ENCODE assay signal across 1 cellular context in the genomic region with DNA sequence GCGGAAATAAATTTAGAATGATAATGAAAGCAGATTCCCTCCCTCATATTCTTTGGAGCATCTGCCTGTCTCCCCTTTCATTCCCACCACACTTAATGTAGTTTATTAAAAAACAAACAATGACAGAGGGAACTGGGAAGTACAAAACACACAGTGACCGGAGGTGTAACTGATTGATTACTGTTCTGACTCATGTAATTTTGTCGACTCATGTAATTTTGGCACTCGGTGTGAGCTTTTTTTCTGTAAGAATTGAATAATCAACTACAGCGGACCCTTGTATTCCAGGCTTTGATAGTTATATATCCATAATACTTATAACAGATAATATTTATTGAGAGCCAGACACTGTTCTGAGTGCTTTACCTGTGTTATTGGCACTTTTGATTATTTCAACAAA.
A peak's percentile ranks its signal among the peaks of the same experiment; 100 is the strongest.
TF ChIP-seq lines count a peak whose summit lies in the region.

No MANE protein-coding gene starts in this region.

TF ChIP-seq in HepG2, 621 proteins besides CTCF, POLR2A, EP300 and RAD21:
- TF ChIP-seq, protein P1, sequence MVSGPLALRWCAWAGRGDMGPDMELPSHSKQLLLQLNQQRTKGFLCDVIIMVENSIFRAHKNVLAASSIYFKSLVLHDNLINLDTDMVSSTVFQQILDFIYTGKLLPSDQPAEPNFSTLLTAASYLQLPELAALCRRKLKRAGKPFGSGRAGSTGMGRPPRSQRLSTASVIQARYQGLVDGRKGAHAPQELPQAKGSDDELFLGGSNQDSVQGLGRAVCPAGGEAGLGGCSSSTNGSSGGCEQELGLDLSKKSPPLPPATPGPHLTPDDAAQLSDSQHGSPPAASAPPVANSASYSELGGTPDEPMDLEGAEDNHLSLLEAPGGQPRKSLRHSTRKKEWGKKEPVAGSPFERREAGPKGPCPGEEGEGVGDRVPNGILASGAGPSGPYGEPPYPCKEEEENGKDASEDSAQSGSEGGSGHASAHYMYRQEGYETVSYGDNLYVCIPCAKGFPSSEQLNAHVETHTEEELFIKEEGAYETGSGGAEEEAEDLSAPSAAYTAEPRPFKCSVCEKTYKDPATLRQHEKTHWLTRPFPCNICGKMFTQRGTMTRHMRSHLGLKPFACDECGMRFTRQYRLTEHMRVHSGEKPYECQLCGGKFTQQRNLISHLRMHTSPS (CRISPR knock-in tag; IDR thresholded peaks at IDR 0.05; ENCODE audit: low read depth), result no peak
- TF ChIP-seq MAFK (conservative IDR thresholded peaks at IDR 0.05 in 1 of 2, IDR thresholded peaks at IDR 0.05 in 1 of 2; ENCODE audit: low read length in 2 of 2) (peak; percentile 60 to 78), MAFF (IDR thresholded peaks at IDR 0.05; ENCODE audit: low read depth, low read length) (peak; percentile 55), FOXC1 (CRISPR knock-in tag; IDR thresholded peaks at IDR 0.05; ENCODE audit: borderline replicate concordance) (no peak)
